In the genomic region with DNA sequence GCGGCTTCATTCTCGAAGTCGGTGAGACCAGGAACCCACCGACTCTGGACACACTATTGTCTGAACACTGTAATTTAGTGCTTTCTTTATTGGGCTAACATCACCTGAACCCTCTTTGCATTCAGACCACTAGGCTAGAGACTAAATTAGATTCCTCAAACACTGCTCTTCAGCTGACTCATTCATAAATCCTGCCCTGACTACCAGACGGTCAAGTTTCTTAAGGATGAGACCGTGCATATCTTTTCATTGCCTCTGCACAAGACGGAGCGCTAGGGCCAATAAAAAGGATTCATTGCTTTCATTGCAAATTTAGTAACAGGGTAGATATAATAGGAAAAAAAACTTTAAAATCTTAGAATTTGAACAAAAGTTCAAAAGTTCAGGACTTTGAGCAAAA, we compare ENCODE assay signal across 1 cellular context.
TF ChIP-seq lines count a peak whose summit lies in the region.

No MANE protein-coding gene starts in this region.

TF ChIP-seq in GM23338, 12 proteins besides CTCF, POLR2A, EP300 and RAD21 (continued from another document):
- TF ChIP-seq, protein P1, sequence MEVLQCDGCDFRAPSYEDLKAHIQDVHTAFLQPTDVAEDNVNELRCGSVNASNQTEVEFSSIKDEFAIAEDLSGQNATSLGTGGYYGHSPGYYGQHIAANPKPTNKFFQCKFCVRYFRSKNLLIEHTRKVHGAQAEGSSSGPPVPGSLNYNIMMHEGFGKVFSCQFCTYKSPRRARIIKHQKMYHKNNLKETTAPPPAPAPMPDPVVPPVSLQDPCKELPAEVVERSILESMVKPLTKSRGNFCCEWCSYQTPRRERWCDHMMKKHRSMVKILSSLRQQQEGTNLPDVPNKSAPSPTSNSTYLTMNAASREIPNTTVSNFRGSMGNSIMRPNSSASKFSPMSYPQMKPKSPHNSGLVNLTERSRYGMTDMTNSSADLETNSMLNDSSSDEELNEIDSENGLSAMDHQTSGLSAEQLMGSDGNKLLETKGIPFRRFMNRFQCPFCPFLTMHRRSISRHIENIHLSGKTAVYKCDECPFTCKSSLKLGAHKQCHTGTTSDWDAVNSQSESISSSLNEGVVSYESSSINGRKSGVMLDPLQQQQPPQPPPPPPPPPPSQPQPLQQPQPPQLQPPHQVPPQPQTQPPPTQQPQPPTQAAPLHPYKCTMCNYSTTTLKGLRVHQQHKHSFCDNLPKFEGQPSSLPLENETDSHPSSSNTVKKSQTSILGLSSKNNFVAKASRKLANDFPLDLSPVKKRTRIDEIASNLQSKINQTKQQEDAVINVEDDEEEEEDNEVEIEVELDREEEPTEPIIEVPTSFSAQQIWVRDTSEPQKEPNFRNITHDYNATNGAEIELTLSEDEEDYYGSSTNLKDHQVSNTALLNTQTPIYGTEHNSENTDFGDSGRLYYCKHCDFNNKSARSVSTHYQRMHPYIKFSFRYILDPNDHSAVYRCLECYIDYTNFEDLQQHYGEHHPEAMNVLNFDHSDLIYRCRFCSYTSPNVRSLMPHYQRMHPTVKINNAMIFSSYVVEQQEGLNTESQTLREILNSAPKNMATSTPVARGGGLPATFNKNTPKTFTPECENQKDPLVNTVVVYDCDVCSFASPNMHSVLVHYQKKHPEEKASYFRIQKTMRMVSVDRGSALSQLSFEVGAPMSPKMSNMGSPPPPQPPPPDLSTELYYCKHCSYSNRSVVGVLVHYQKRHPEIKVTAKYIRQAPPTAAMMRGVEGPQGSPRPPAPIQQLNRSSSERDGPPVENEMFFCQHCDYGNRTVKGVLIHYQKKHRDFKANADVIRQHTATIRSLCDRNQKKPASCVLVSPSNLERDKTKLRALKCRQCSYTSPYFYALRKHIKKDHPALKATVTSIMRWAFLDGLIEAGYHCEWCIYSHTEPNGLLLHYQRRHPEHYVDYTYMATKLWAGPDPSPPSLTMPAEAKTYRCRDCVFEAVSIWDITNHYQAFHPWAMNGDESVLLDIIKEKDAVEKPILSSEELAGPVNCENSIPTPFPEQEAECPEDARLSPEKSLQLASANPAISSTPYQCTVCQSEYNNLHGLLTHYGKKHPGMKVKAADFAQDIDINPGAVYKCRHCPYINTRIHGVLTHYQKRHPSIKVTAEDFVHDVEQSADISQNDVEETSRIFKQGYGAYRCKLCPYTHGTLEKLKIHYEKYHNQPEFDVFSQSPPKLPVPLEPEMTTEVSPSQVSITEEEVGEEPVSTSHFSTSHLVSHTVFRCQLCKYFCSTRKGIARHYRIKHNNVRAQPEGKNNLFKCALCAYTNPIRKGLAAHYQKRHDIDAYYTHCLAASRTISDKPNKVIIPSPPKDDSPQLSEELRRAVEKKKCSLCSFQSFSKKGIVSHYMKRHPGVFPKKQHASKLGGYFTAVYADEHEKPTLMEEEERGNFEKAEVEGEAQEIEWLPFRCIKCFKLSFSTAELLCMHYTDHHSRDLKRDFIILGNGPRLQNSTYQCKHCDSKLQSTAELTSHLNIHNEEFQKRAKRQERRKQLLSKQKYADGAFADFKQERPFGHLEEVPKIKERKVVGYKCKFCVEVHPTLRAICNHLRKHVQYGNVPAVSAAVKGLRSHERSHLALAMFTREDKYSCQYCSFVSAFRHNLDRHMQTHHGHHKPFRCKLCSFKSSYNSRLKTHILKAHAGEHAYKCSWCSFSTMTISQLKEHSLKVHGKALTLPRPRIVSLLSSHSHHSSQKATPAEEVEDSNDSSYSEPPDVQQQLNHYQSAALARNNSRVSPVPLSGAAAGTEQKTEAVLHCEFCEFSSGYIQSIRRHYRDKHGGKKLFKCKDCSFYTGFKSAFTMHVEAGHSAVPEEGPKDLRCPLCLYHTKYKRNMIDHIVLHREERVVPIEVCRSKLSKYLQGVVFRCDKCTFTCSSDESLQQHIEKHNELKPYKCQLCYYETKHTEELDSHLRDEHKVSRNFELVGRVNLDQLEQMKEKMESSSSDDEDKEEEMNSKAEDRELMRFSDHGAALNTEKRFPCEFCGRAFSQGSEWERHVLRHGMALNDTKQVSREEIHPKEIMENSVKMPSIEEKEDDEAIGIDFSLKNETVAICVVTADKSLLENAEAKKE (CRISPR knock-in tag; IDR thresholded peaks at IDR 0.05), result no peak
- no peak for TF ChIP-seq EZH2phosphoT487 (IDR thresholded peaks at IDR 0.05; ENCODE audit: unreplicated experiment)
- TF ChIP-seq EZH2 (IDR thresholded peaks at IDR 0.05; ENCODE audit: low read depth, unreplicated experiment), result no peak
TF ChIP-seq in GM23338: peak in this region for 0.
